Comparison of ENCODE assay signal across 8 cellular contexts in the genomic region with DNA sequence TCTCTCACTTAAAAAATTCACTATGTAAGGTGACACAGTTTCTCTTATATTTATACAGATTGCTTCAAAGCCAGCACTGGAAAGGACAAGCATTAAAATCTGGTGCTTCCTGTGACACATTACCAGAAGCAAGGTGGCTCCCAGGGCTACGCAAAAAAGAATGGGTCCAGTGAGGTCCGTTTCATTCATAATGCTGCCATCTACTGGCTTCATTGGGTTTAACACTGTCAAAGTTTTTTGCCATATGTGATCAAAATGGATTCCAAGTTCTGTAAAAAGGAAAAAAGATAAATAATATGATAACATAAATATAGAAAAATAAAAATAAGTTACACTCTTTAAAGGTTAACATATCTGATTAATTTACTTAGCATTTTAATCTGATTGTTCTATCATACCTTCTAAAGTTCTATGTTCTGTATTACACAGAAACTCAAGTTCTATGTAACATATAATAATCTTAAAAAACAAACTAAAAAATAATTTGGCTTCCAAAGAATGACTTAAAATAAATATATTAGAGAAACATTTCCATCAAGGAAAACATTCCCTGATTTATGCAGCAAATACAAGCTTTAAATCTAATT. TPM values are rescaled to one million over a fixed set of nuclear protein-coding genes. Genes with fewer than 3 reads are reported as not detected.
DNase-seq lines count a peak whose midpoint lies in the region; ATAC-seq, FAIRE-seq and TF ChIP-seq lines count a peak whose summit lies in the region.

No MANE protein-coding gene starts in this region.

- peak; percentile 50 for TF ChIP-seq CTCF in A549 (IDR thresholded peaks at IDR 0.05)
- peak; percentile 51; the same call in 1 of the 2 replicates for TF ChIP-seq CTCF in GM12875 (IDR thresholded peaks at IDR 0.05; ENCODE audit: borderline replicate concordance, insufficient read depth, low read depth, low read length)
- TF ChIP-seq CTCF in Loucy (conservative IDR thresholded peaks at IDR 0.05; ENCODE audit: low read length) = peak; percentile 71
- peak; percentile 72 to 74 for TF ChIP-seq CTCF in mammary epithelial cell (conservative IDR thresholded peaks at IDR 0.05 in 1 of 2, IDR thresholded peaks at IDR 0.05 in 1 of 2; ENCODE audit: extremely low read depth in 1 of 2, insufficient read depth in 1 of 2, low read depth in 1 of 2, low read length in 2 of 2)
- peak; percentile 37 for TF ChIP-seq CTCF in kidney (IDR thresholded peaks at IDR 0.05; ENCODE audit: borderline replicate concordance, extremely low read depth, insufficient read depth)

- H3K4me3 ChIP-seq in A549 (no peak overlapping the region), GM12875 (ENCODE audit: low read depth, low read length) (no peak overlapping the region), Loucy (ENCODE audit: low read length, poor library complexity, severe bottlenecking) (no peak overlapping the region), mammary epithelial cell (replicated peaks in 1 of 3; ENCODE audit: insufficient read depth in 1 of 3, low read depth in 2 of 3, low read length in 3 of 3) (no peak overlapping the region), kidney (ENCODE audit: low read length in 2 of 2) (no peak overlapping the region)

- H3F3A ChIP-seq in Loucy (ENCODE audit: low read depth) = no peaks in the 10 kb centered on the region

- H3K4me1 ChIP-seq in A549 (no peaks in the 10 kb centered on the region), Loucy (ENCODE audit: insufficient read depth, low read length, poor library complexity, severe bottlenecking) (no peaks in the 10 kb centered on the region), mammary epithelial cell (ENCODE audit: insufficient read depth, low read length) (no peaks in the 10 kb centered on the region), kidney (ENCODE audit: control insufficient read depth in 1 of 2, insufficient read depth in 1 of 2, low read depth in 1 of 2, low read length in 2 of 2) (no peaks in the 10 kb centered on the region)

- H3K36me3 ChIP-seq in Loucy (ENCODE audit: insufficient read depth, low read length) = no peaks in the 10 kb centered on the region
- no peaks in the 10 kb centered on the region for H3K36me3 ChIP-seq in mammary epithelial cell (ENCODE audit: insufficient read depth, low read length)
- H3K36me3 ChIP-seq in kidney (ENCODE audit: control insufficient read depth in 1 of 2, insufficient read depth in 2 of 2, low read length in 2 of 2) = no peaks in the 10 kb centered on the region

- no peak overlapping the region for H3K4me2 ChIP-seq in A549
- H3K4me2 ChIP-seq in Loucy (ENCODE audit: low read depth, low read length, poor library complexity, severe bottlenecking) = no peak overlapping the region
- H3K4me2 ChIP-seq in mammary epithelial cell (ENCODE audit: insufficient read depth, low read depth, low read length) = no peak overlapping the region

- H2AFZ ChIP-seq in Loucy (ENCODE audit: low read length) = 0 out of 2 replicates have a peak overlapping the region, but pooled peaks have one; percentile 83
- H2AFZ ChIP-seq in mammary epithelial cell (ENCODE audit: low read depth, low read length) = no peak overlapping the region

- dilution Hi-C loops in mammary epithelial cell (cut with HindIII; ENCODE audit: low sequenced_read_pairs) = no loop called here

- H3K9me3 ChIP-seq in A549 (no peaks in the 10 kb centered on the region), Loucy (ENCODE audit: insufficient read depth, low read depth, low read length) (no peaks in the 10 kb centered on the region), mammary epithelial cell (replicated peaks; ENCODE audit: insufficient read depth, low read length) (no peaks in the 10 kb centered on the region), kidney (ENCODE audit: control insufficient read depth in 1 of 2, low read length in 2 of 2) (no peaks in the 10 kb centered on the region)

- TF ChIP-seq RAD21 in A549 (conservative IDR thresholded peaks at IDR 0.05 in 1 of 2, IDR thresholded peaks at IDR 0.05 in 1 of 2) = peak; percentile 42 to 45; a peak in 4 of 5 replicates

- WGBS in A549 (ENCODE audit: missing lambda C conversion rate) = 7% methylated on average over 2 of the region's 2 CpGs
- WGBS in mammary epithelial cell (ENCODE audit: low coverage, missing lambda C conversion rate) = 0% methylated on average over 2 of the region's 2 CpGs

- no peaks in the 10 kb centered on the region for H3K9me2 ChIP-seq in Loucy (replicated peaks; ENCODE audit: low read depth, low read length)

- H3K79me2 ChIP-seq in Loucy (ENCODE audit: insufficient read depth, low read length) (no peaks in the 10 kb centered on the region), mammary epithelial cell (ENCODE audit: insufficient read depth, low read length) (no peaks in the 10 kb centered on the region)

- ATAC-seq in A549 (peak; percentile 66 to 71), HG02571 (IDR thresholded peaks at IDR 0.05; ENCODE audit: unreplicated experiment) (peak; percentile 91), SK-N-SH treated with all-trans-retinoic acid at 6 μM for 48 hours (peak; percentile 85)

- intact Hi-C loops in mammary epithelial cell (cut with micrococcal nuclease) (loop anchor here (1.0 to 10.0 kb wide), 3 partner anchors 180 to 1632 kb away; no protein-coding TSS in a partner anchor), kidney (cut with DNase I) (no loop called here)

- POLR2A ChIA-PET in A549 (lab: Yijun Ruan, JAX) = no interaction called here

- H4K20me1 ChIP-seq in Loucy (ENCODE audit: insufficient read depth, low read length, poor library complexity, severe bottlenecking) (no peaks in the 10 kb centered on the region), mammary epithelial cell (ENCODE audit: insufficient read depth, low read length) (no peaks in the 10 kb centered on the region)

- TF ChIP-seq EP300 in A549 (IDR thresholded peaks at IDR 0.05) = no peak

- TF ChIP-seq POLR2A in A549 (IDR thresholded peaks at IDR 0.05; ENCODE audit: low read length) = no peak

- no peak overlapping the region for H3K27ac ChIP-seq in A549
- H3K27ac ChIP-seq in mammary epithelial cell (ENCODE audit: insufficient read depth, low read depth, low read length) = no peak overlapping the region
- H3K27ac ChIP-seq in kidney (ENCODE audit: low read depth in 2 of 2, low read length in 2 of 2) = no peak overlapping the region

- in situ Hi-C loops in mammary epithelial cell (cut with MboI; ENCODE audit: low sequenced_read_pairs in 2 of 2) = loop anchor here in 1 of 2 donors (25.0 kb wide), 2 partner anchors 1492 to 1642 kb away; no protein-coding TSS in a partner anchor

- FAIRE-seq in A549 (lab: Jason Lieb, UNC) (no peak), kidney (lab: Jason Lieb, UNC) (peak; percentile 96)

- H3K9ac ChIP-seq in Loucy (ENCODE audit: low read depth, low read length, poor library complexity, severe bottlenecking) (no peak overlapping the region), mammary epithelial cell (ENCODE audit: insufficient read depth, low read length) (no peak overlapping the region), kidney (ENCODE audit: low read length in 2 of 2) (no peak overlapping the region)

- H3K27me3 ChIP-seq in Loucy (ENCODE audit: insufficient read depth, low read length, poor library complexity, severe bottlenecking) = no peaks in the 10 kb centered on the region
- no peaks in the 10 kb centered on the region for H3K27me3 ChIP-seq in mammary epithelial cell (ENCODE audit: insufficient read depth, low read length)

- CTCF ChIA-PET in A549 (lab: Yijun Ruan, JAX) = interaction anchor here (1.0 to 1.1 kb wide), 2 partner anchors 11 to 181 kb away, joined by 3 to 4 read pairs; partner anchors contain the start of gene KCTD8
- CTCF ChIA-PET in mammary epithelial cell (lab: Charles Lee; ENCODE audit: low non-redundant PET) = interaction anchor here (0.7 kb wide), 1 partner anchor 180 kb away, joined by 3 read pairs; no protein-coding TSS in a partner anchor

- DNase-seq in A549 (ENCODE audit: low read depth in 1 of 2, low spot score in 1 of 2) (peak; percentile 15 to 44), mammary epithelial cell (peak; percentile 49), kidney (no peak)
- peak; percentile 2 to 10 for DNase-seq in stimulated activated CD4-positive, alpha-beta T cell treated with anti-CD3 and anti-CD28 coated beads, Interleukin-4, amount 100 ng/mL, for 4 hours

- BruUV-seq in mammary epithelial cell (replicated peaks; lab: Mats Ljungman, UMichigan) = no TSS peak

TF ChIP-seq in A549, 52 proteins besides CTCF, POLR2A, EP300 and RAD21 (continues in another document):
- no peak for TF ChIP-seq ATOH8 (CRISPR knock-in tag; IDR thresholded peaks at IDR 0.05; ENCODE audit: low read depth)

TF ChIP-seq in SK-N-SH treated with all-trans-retinoic acid at 6 μM for 48 hours, 23 proteins besides CTCF, POLR2A, EP300 and RAD21 (continues in another document):
- TF ChIP-seq ZC3H10 (CRISPR knock-in tag; IDR thresholded peaks at IDR 0.05) (no peak), ARNTL (CRISPR knock-in tag; IDR thresholded peaks at IDR 0.05; ENCODE audit: borderline replicate concordance, low read depth) (no peak), PPARA (CRISPR knock-in tag; IDR thresholded peaks at IDR 0.05; ENCODE audit: borderline replicate concordance) (no peak), ZNF565 (CRISPR knock-in tag; conservative IDR thresholded peaks at IDR 0.05; ENCODE audit: low read depth) (no peak)

RNA-seq across cellular contexts. Expression of gene YIPF7, which starts 22.1 kb away (rescaled TPM):
- polyA plus RNA-seq in A549 (2011; rRNA removed) = not detected in 2 replicates
- not detected in 2 replicates for polyA plus RNA-seq in A549 (2012; cell fraction: cytosol; rRNA removed)
- not detected in 2 replicates for polyA plus RNA-seq in A549 (2012; cell fraction: nucleus; rRNA removed)
- not detected in 3 replicates for polyA plus RNA-seq in A549 (2017; fragmentation: RNase III; extraction: RNeasy Plus Mini Kit Qiagen cat#74134 plus additional on column Dnase treatment)
- not detected in 2 replicates for polyA minus RNA-seq in A549 (2011; rRNA and poly(A)+ RNA removed)
- not detected for total RNA-seq in mammary epithelial cell
- not detected for polyA plus RNA-seq in mammary epithelial cell
- not detected for polyA minus RNA-seq in mammary epithelial cell
- total RNA-seq in kidney = not detected
- polyA plus RNA-seq in kidney (ENCODE audit: insufficient read depth, low read depth, low replicate concordance) = not detected

RNA-seq across cellular contexts. Expression of gene GUF1, which starts 48.8 kb away (rescaled TPM):
- polyA plus RNA-seq in A549 (2011; rRNA removed) = 15.5 and 23.5 TPM in 2 replicates
- 4.5 and 5.0 TPM in 2 replicates for polyA plus RNA-seq in A549 (2012; cell fraction: cytosol; rRNA removed)
- polyA plus RNA-seq in A549 (2012; cell fraction: nucleus; rRNA removed) = 3.8 and 5.6 TPM in 2 replicates
- polyA plus RNA-seq in A549 (2017; fragmentation: RNase III; extraction: RNeasy Plus Mini Kit Qiagen cat#74134 plus additional on column Dnase treatment) = 9.9 to 11.2 TPM (median 10.7 TPM) in 3 replicates
- 9.0 and 11.0 TPM in 2 replicates for polyA minus RNA-seq in A549 (2011; rRNA and poly(A)+ RNA removed)
- 10 to 100 TPM; 18.5 to 27.6 TPM for total RNA-seq in mammary epithelial cell
- 11.2 TPM for polyA plus RNA-seq in mammary epithelial cell
- 14.6 TPM for polyA minus RNA-seq in mammary epithelial cell
- total RNA-seq in kidney = 21.2 TPM
- polyA plus RNA-seq in kidney (ENCODE audit: insufficient read depth, low read depth, low replicate concordance) = 17.8 TPM
